In the genomic region with DNA sequence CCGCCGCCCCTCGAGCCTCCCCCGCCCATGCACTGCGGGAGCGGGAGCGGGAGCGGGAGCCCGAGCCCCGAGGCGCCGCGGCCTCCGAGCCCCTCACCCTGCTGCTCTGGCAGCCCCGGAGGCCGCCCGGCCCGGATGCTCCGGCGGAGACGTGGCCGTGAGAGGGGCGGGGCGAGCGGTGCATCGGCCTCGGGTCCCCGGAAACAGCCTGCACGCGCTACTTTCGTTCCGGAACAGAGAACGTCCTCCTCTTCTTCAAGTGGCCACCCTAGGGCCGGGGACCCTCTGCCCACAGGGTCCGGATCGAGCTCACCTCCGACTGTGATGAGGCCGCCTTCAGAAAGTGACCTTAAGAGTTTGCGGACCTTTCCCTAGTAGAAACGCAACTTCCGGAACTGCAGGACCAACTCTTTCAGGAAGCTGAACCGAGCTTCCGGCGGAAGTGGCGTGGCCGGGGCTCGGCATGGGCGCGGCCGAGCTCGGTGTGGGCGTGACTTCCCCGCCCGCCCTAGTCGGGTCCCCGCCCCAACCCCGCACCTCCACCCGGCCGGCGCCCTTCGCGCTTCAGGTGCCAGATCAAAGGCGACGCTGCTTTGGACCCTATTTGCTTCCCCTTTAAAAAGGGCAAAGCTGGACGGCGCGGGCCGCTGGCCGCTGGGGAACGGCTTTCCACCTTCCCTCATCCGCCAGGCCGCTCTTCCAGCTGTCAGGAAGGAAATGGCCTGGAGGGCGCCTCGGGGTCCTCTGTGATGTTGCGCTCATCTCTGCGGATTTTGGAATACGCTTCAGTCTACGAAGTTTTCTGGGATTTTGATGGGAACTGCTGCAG, we compare ENCODE assay signal across 8 cellular contexts. TPM values are rescaled to one million over a fixed set of nuclear protein-coding genes. Genes with fewer than 3 reads are reported as not detected.
A peak's percentile ranks its signal among the peaks of the same experiment; 100 is the strongest.
DNase-seq lines count a peak whose midpoint lies in the region; ATAC-seq, FAIRE-seq and TF ChIP-seq lines count a peak whose summit lies in the region.

A gene with protein sequence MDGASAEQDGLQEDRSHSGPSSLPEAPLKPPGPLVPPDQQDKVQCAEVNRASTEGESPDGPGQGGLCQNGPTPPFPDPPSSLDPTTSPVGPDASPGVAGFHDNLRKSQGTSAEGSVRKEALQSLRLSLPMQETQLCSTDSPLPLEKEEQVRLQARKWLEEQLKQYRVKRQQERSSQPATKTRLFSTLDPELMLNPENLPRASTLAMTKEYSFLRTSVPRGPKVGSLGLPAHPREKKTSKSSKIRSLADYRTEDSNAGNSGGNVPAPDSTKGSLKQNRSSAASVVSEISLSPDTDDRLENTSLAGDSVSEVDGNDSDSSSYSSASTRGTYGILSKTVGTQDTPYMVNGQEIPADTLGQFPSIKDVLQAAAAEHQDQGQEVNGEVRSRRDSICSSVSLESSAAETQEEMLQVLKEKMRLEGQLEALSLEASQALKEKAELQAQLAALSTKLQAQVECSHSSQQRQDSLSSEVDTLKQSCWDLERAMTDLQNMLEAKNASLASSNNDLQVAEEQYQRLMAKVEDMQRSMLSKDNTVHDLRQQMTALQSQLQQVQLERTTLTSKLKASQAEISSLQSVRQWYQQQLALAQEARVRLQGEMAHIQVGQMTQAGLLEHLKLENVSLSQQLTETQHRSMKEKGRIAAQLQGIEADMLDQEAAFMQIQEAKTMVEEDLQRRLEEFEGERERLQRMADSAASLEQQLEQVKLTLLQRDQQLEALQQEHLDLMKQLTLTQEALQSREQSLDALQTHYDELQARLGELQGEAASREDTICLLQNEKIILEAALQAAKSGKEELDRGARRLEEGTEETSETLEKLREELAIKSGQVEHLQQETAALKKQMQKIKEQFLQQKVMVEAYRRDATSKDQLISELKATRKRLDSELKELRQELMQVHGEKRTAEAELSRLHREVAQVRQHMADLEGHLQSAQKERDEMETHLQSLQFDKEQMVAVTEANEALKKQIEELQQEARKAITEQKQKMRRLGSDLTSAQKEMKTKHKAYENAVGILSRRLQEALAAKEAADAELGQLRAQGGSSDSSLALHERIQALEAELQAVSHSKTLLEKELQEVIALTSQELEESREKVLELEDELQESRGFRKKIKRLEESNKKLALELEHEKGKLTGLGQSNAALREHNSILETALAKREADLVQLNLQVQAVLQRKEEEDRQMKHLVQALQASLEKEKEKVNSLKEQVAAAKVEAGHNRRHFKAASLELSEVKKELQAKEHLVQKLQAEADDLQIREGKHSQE (N-terminal part only) (minus strand): TSS at position 164 of the 829 bp plus-strand sequence. CDS start 6,741 bp downstream, outside the sequence.

- DNase-seq in COLO829 (ENCODE audit: low spot score) (peak; percentile 95), HTR-8/SVneo (ENCODE audit: insufficient read length, low spot score) (peak; percentile 97), NOMO-1 treated with DMSO at 0.1 percent for 48 hours (lab: John Stamatoyannopoulos, UW; ENCODE audit: unreplicated experiment) (peak; percentile 83), H1 (ENCODE audit: low read depth in 1 of 2, low spot score in 2 of 2) (peak; percentile 85 to 92), mesenchymal stem cell (peak; percentile 95)
- DNase-seq in activated CD8-positive, alpha-beta memory T cell treated with anti-CD3 and anti-CD28 coated beads for 4 hours (ENCODE audit: low read depth in 2 of 2) = peak; percentile 89 to 91
- DNase-seq in stimulated activated CD8-positive, alpha-beta memory T cell treated with anti-CD3 and anti-CD28 coated beads, Interleukin-12 subunit alpha, Interleukin-12 subunit beta, amount 100 ng/mL, for 24 hours (ENCODE audit: extremely low read depth) = peak; percentile 86

- H3K4me2 ChIP-seq in H1 (ENCODE audit: insufficient read depth in 1 of 2, low read depth in 2 of 2, low read length in 2 of 2) (peak within 1 kb of the TSS; percentile 62 to 97), mesenchymal stem cell (ENCODE audit: low read length, poor library complexity, severe bottlenecking) (peak within 1 kb of the TSS; percentile 83)

- H3K9me3 ChIP-seq in H1 (ENCODE audit: insufficient read depth in 2 of 2, low read depth in 1 of 2, low read length in 1 of 2) (no peaks in the 10 kb centered on the region), mesenchymal stem cell (ENCODE audit: control insufficient read depth, low read length) (no peaks in the 10 kb centered on the region)

- peaks cover 14% of the 10 kb centered on the region for H3K79me1 ChIP-seq in H1 (ENCODE audit: low read depth, low read length)
- peaks cover 7% of the 10 kb centered on the region for H3K79me1 ChIP-seq in mesenchymal stem cell (replicated peaks; ENCODE audit: low read length, poor library complexity, severe bottlenecking)

- TF ChIP-seq POLR2A in H1 (IDR thresholded peaks at IDR 0.05; ENCODE audit: control extremely low read depth in 1 of 2, low read depth in 2 of 2, low read length in 2 of 2) = peak; percentile 51 to 75; a peak in 2 of 3 replicates

- TF ChIP-seq RAD21 in H1 (IDR thresholded peaks at IDR 0.05 in 1 of 2, conservative IDR thresholded peaks at IDR 0.05 in 1 of 2; ENCODE audit: low read depth in 2 of 2, low read length in 2 of 2) = no peak

- H3K27ac ChIP-seq in H1 (ENCODE audit: low read depth, low read length) = peak within 1 kb of the TSS; percentile 100
- peak within 1 kb of the TSS; percentile 99 for H3K27ac ChIP-seq in mesenchymal stem cell (ENCODE audit: low read length, poor library complexity, severe bottlenecking)

- H2AFZ ChIP-seq in H1 (ENCODE audit: low read length) (peak within 1 kb of the TSS; percentile 100), mesenchymal stem cell (ENCODE audit: low read depth, low read length) (peak within 1 kb of the TSS; percentile 79)

- H3K4ac ChIP-seq in H1 (replicated peaks; ENCODE audit: insufficient read length, low read depth, low read length) (peak within 1 kb of the TSS; percentile 93), mesenchymal stem cell (ENCODE audit: low read depth in 1 of 2, low read length in 2 of 2) (peak within 1 kb of the TSS; percentile 94 to 100)

- H3K56ac ChIP-seq in H1 (replicated peaks; ENCODE audit: insufficient read length, low read depth, low read length) = peak within 1 kb of the TSS; percentile 71

- H2BK12ac ChIP-seq in H1 (ENCODE audit: low read depth, low read length) (peak within 1 kb of the TSS; percentile 99; the same call in 1 of the 2 replicates), mesenchymal stem cell (ENCODE audit: low read length in 2 of 2) (peak within 1 kb of the TSS in 1 of 2 experiments; percentile 49)

- peak; percentile 77 for FAIRE-seq in HTR-8/SVneo (lab: Jason Lieb, UNC)
- no peak for FAIRE-seq in H1 (lab: Jason Lieb, UNC)

- H3K23ac ChIP-seq in H1 (ENCODE audit: insufficient read length) = no peak within 1 kb of the TSS
- peak within 1 kb of the TSS in 1 of 2 experiments; percentile 94 for H3K23ac ChIP-seq in mesenchymal stem cell (ENCODE audit: low read length in 2 of 2)

- no peak within 1 kb of the TSS for H3K14ac ChIP-seq in H1 (ENCODE audit: insufficient read length)
- peak within 1 kb of the TSS in 1 of 2 experiments; percentile 98 for H3K14ac ChIP-seq in mesenchymal stem cell (ENCODE audit: low read length in 2 of 2)

- 0 out of 2 replicates have a peak within 1 kb of the TSS, but pooled peaks have one; percentile 80 for H2BK20ac ChIP-seq in H1 (ENCODE audit: low read length)

- TF ChIP-seq EP300 in H1 (IDR thresholded peaks at IDR 0.05; ENCODE audit: borderline replicate concordance in 1 of 2, low read depth in 2 of 2, low read length in 2 of 2) = peak in 1 of 2 experiments; percentile 12; a peak in 1 of 3 replicates

- peak within 1 kb of the TSS; percentile 100; the same call in 1 of the 2 replicates for H2BK15ac ChIP-seq in H1 (ENCODE audit: low read length)
- peak within 1 kb of the TSS; percentile 90 for H2BK15ac ChIP-seq in mesenchymal stem cell (ENCODE audit: low read depth, poor library complexity, severe bottlenecking)

- H3K36me3 ChIP-seq in H1 (ENCODE audit: control insufficient read depth in 2 of 4, insufficient read depth in 4 of 4, low read length in 3 of 4) (peaks cover 0 to 21% (median 6%) of the 10 kb centered on the region in 4 experiments; a peak in 7 of 8 replicates), mesenchymal stem cell (ENCODE audit: control insufficient read depth in 1 of 2, insufficient read depth in 2 of 2, low read depth in 1 of 2, low read length in 2 of 2) (peaks cover 45 to 59% of the 10 kb centered on the region in 2 experiments)

- H3K18ac ChIP-seq in H1 (ENCODE audit: extremely low read depth, low read length) (peak within 1 kb of the TSS; percentile 98), mesenchymal stem cell (ENCODE audit: low read depth in 1 of 2, low read length in 2 of 2) (peak within 1 kb of the TSS; percentile 98 to 99)

- H3K4me1 ChIP-seq in H1 (replicated peaks in 1 of 4; ENCODE audit: control insufficient read depth in 3 of 4, insufficient read depth in 4 of 4, low read length in 3 of 4) = peaks cover 0 to 9% (median under 1%) of the 10 kb centered on the region in 4 experiments; a peak in 1 of 7 replicates
- peaks cover 12% of the 10 kb centered on the region for H3K4me1 ChIP-seq in mesenchymal stem cell (ENCODE audit: control insufficient read depth, insufficient read depth, low read depth, low read length)

- peak within 1 kb of the TSS; percentile 98 for H4K5ac ChIP-seq in H1 (ENCODE audit: insufficient read length, low read depth, low read length)

- POLR2A ChIA-PET in H1 (lab: Charles Lee; ENCODE audit: partially characterized antibody) = interaction anchor here (0.6 to 2.3 kb wide), 13 partner anchors 9 to 1970 kb away, joined by 3 to 16 read pairs (median 3); a partner anchor contains a TSS

- H2BK5ac ChIP-seq in H1 (ENCODE audit: low read depth, low read length) (peak within 1 kb of the TSS; percentile 100), mesenchymal stem cell (ENCODE audit: low read depth, low read length, poor library complexity, severe bottlenecking) (peak within 1 kb of the TSS; percentile 92)

- no peak for TF ChIP-seq CTCF in H1 (IDR thresholded peaks at IDR 0.05; ENCODE audit: control extremely low read depth in 1 of 3, insufficient read depth in 1 of 3, low read depth in 1 of 3, low read length in 3 of 3)

- H3K27me3 ChIP-seq in H1 (replicated peaks in 1 of 4; ENCODE audit: control insufficient read depth in 3 of 4, extremely low read depth in 1 of 4, insufficient read depth in 3 of 4, low read length in 3 of 4) (no peaks in the 10 kb centered on the region), mesenchymal stem cell (ENCODE audit: control insufficient read depth in 1 of 2, insufficient read depth in 1 of 2, low read length in 2 of 2) (no peaks in the 10 kb centered on the region)

- H3K4me3 ChIP-seq in H1 (ENCODE audit: extremely low read depth in 1 of 4, insufficient read depth in 2 of 4, low read depth in 3 of 4, low read length in 4 of 4) (peak within 1 kb of the TSS; percentile 57 to 96 (median 93)), mesenchymal stem cell (ENCODE audit: insufficient read depth in 1 of 2, low read depth in 1 of 2, low read length in 2 of 2) (peak within 1 kb of the TSS; percentile 98 to 100)

- H2BK120ac ChIP-seq in H1 (replicated peaks; ENCODE audit: low read depth, low read length) (no peak within 1 kb of the TSS), mesenchymal stem cell (ENCODE audit: low read depth, low read length) (peak within 1 kb of the TSS; percentile 98)

- H4K91ac ChIP-seq in H1 (replicated peaks; ENCODE audit: insufficient read length, low read length) (peak within 1 kb of the TSS; percentile 93), mesenchymal stem cell (ENCODE audit: low read length) (peak within 1 kb of the TSS; percentile 99)

- peak within 1 kb of the TSS; percentile 100 for H4K8ac ChIP-seq in H1 (ENCODE audit: extremely low read depth, insufficient read depth, low read length)
- peak within 1 kb of the TSS; percentile 100 for H4K8ac ChIP-seq in mesenchymal stem cell (ENCODE audit: low read length)

- peaks cover 7% of the 10 kb centered on the region; the same call in 1 of the 2 replicates for H3K23me2 ChIP-seq in H1 (ENCODE audit: low read depth, low read length)

- H4K20me1 ChIP-seq in H1 (replicated peaks in 1 of 2; ENCODE audit: control insufficient read depth in 1 of 2, insufficient read depth in 2 of 2, low read length in 2 of 2) = peaks cover 2 to 13% of the 10 kb centered on the region in 2 experiments

- CTCF ChIA-PET in H1 (lab: Charles Lee; ENCODE audit: partially characterized antibody) = interaction anchor here (1.0 to 1.6 kb wide), 2 partner anchors 14 to 19 kb away, joined by 3 to 5 read pairs; no protein-coding TSS in a partner anchor

- 14% methylated on average over 39 of the region's 78 CpGs; no CpG with 5 or more reads in 1 of the 2 experiments for WGBS in H1 (ENCODE audit: extremely low coverage in 1 of 2, insufficient coverage in 1 of 2, insufficient read length in 1 of 2, insufficient replicate concordance in 2 of 2, low coverage in 1 of 2, low lambda C conversion rate in 2 of 2, missing lambda C conversion rate in 1 of 2), 2 experiments
- WGBS in mesenchymal stem cell = 9% methylated on average over 73 of the region's 78 CpGs

- H3K9ac ChIP-seq in H1 (replicated peaks in 1 of 4; ENCODE audit: extremely low read depth in 1 of 4, low read depth in 3 of 4, low read length in 3 of 4) = peak within 1 kb of the TSS; percentile 96 to 99 (median 98)
- H3K9ac ChIP-seq in mesenchymal stem cell (ENCODE audit: low read length) = peak within 1 kb of the TSS; percentile 99

- H2AK5ac ChIP-seq in H1 (ENCODE audit: low read depth, low read length) (no peak within 1 kb of the TSS), mesenchymal stem cell (ENCODE audit: low read length, severe bottlenecking) (peak within 1 kb of the TSS; percentile 94)

- peak; percentile 70 for ATAC-seq in GM21367 (IDR thresholded peaks at IDR 0.05; ENCODE audit: unreplicated experiment)

- H3K79me2 ChIP-seq in H1 (ENCODE audit: control insufficient read depth in 1 of 2, insufficient read depth in 2 of 2, low read length in 2 of 2) = peaks cover 0 to 38% of the 10 kb centered on the region in 2 experiments; a peak in 3 of 4 replicates

RNA-seq across cellular contexts. Expression of the gene that starts here (rescaled TPM):
- 33.1 and 33.4 TPM in 2 replicates for total RNA-seq in H1 (2021; fragmentation: NEBNext Ultra II Directional; extraction: Animal tissue kit (Norgen Biotek cat#: 25700))
- 6.4 and 8.4 TPM in 2 replicates for polyA plus RNA-seq in H1 (2011; rRNA removed)
- 11.0 TPM for polyA plus RNA-seq in H1 (2011; cell fraction: cytosol; rRNA removed)
- polyA plus RNA-seq in H1 (2011; cell fraction: nucleus; rRNA removed) = 16.8 TPM
- polyA plus RNA-seq in H1 (2012, experiment 1 of 2) = 11.9 to 16.4 TPM (median 13.1 TPM) in 4 replicates
- polyA plus RNA-seq in H1 (2012, experiment 2 of 2) = 2.6 TPM
- polyA plus RNA-seq in H1 (2013, experiment 1 of 2) = 8.2 TPM
- polyA plus RNA-seq in H1 (2013, experiment 2 of 2) = 8.1 TPM
- 21.1 and 21.8 TPM in 2 replicates for polyA minus RNA-seq in H1 (2011; rRNA and poly(A)+ RNA removed)
- 21.1 TPM for polyA minus RNA-seq in H1 (2011; cell fraction: cytosol; rRNA and poly(A)+ RNA removed)
- 28.4 TPM for polyA minus RNA-seq in H1 (2011; cell fraction: nucleus; rRNA and poly(A)+ RNA removed)
- polyA plus RNA-seq in mesenchymal stem cell (2013, experiment 1 of 2) = 23.3 TPM
- 20.0 TPM for polyA plus RNA-seq in mesenchymal stem cell (2013, experiment 2 of 2)

Comparison
In these comparisons a context has a peak if more than half of its experiments do, and no peak if none do; other contexts are left out.
1. Peak in every context shown above with its lines: DNase-seq, ATAC-seq, H3K4me3 ChIP-seq and H3K27ac ChIP-seq.